In genomic region chr17:69872675-69873262, GRCh38 we compare ENCODE assay signal across 9 cellular contexts.
"Had no signal": no experiment of that assay in that cellular context is flagged by ENCODE, and none has a peak within 500 bp of the region (broad histone marks: within the 10 kb centered on the region; RNA-seq: fewer than 3 reads in every experiment).

No MANE protein-coding gene starts in this region.

- H3K36me3 Mint-ChIP-seq: IgD-negative memory B cell had no signal

- H3K9me3 Mint-ChIP-seq: HFFc6 had no signal

- H3K27me3 Mint-ChIP-seq: IgD-negative memory B cell had no signal

- H3K4me2 ChIP-seq: GM23338 had no signal

- ATAC-seq: GM23338, HCT116 had no signal

- H3K4me1 Mint-ChIP-seq: IgD-negative memory B cell had no signal

- H3K27ac Mint-ChIP-seq: GM23338, HFFc6, IgD-negative memory B cell had no signal

- H3K36me3 ChIP-seq: HAP-1 had no signal

- DNase-seq: H7, HFFc6, KG1 had no signal

- H3K4me3 Mint-ChIP-seq: GM23338, HFFc6, IgD-negative memory B cell had no signal

- H3K9me3 ChIP-seq: HAP-1 had no signal

- H2AFZ ChIP-seq: GM23338 had no signal

- H3K4me1 ChIP-seq: HAP-1 had no signal

- H3K27ac ChIP-seq: HL-60 had no signal

- H3K4me3 ChIP-seq: GM23338, HAP-1 had no signal

- FAIRE-seq: H1 had no signal
